2 cellular contexts compared by ENCODE assay signal in genomic region chrX:103002576-103002975, GRCh38.
TF ChIP-seq lines count a peak whose summit lies in the region.

No MANE protein-coding gene starts in this region.

TF ChIP-seq in IMR-90, 13 proteins besides CTCF, POLR2A, EP300 and RAD21 (continued from another document):
- TF ChIP-seq ELK1 (IDR thresholded peaks at IDR 0.05; ENCODE audit: borderline replicate concordance, low read depth, low read length), result no peak

TF ChIP-seq in HepG2, 621 proteins besides CTCF, POLR2A, EP300 and RAD21 (continued from another document):
- TF ChIP-seq BRF2 (CRISPR knock-in tag; IDR thresholded peaks at IDR 0.05) (no peak), DBP (CRISPR knock-in tag; IDR thresholded peaks at IDR 0.05; ENCODE audit: not compliant biosample characterization) (no peak), ZNF343 (CRISPR knock-in tag; IDR thresholded peaks at IDR 0.05) (no peak), PHF21A (CRISPR knock-in tag; IDR thresholded peaks at IDR 0.05) (no peak), ZBTB21 (CRISPR knock-in tag; IDR thresholded peaks at IDR 0.05) (no peak), ZNF792 (CRISPR knock-in tag; IDR thresholded peaks at IDR 0.05) (no peak), HNRNPK (IDR thresholded peaks at IDR 0.05; ENCODE audit: low read depth, low read length, poor library complexity, severe bottlenecking) (no peak)
